Comparison of ENCODE assay signal across 23 cellular contexts in genomic region chr12:110860833-110861291, GRCh38. TPM values are rescaled to one million over a fixed set of nuclear protein-coding genes. Genes with fewer than 3 reads are reported as not detected.
DNase-seq lines count a peak whose midpoint lies in the region; ATAC-seq and TF ChIP-seq lines count a peak whose summit lies in the region.
"Had no signal": no experiment of that assay in that cellular context is flagged by ENCODE, and none has a peak within 500 bp of the region (broad histone marks: within the 10 kb centered on the region; RNA-seq: fewer than 3 reads in every experiment).

No MANE protein-coding gene starts in this region.

- H3K36me3 Mint-ChIP-seq in GM23338 (ENCODE audit: low read depth) (no peaks in the 10 kb centered on the region; the same call in 2 of the 3 replicates), T-helper 17 cell (ENCODE audit: low read depth) (peaks cover 2% of the 10 kb centered on the region)
- no peaks in the 10 kb centered on the region for H3K36me3 Mint-ChIP-seq in activated naive CD8-positive, alpha-beta T cell treated with anti-CD3 and anti-CD28 coated beads, Interleukin-2, amount 50 U/mL, for 24 hours (ENCODE audit: low read depth)

- DNase-seq in GM23338 (ENCODE audit: low spot score): peak; percentile 32
- peak; percentile 67 for DNase-seq in NCI-H82 (lab: John Stamatoyannopoulos, UW)
- DNase-seq in activated naive CD8-positive, alpha-beta T cell treated with anti-CD3 and anti-CD28 coated beads, Interleukin-2, amount 50 U/mL, for 24 hours: no peak
- peak; percentile 83 for DNase-seq in mesendoderm
- DNase-seq in NCI-H1048 (lab: John Stamatoyannopoulos, UW): no peak
- no peak for DNase-seq in T-helper 17 cell
- DNase-seq in coronary artery (ENCODE audit: low spot score): no peak
- no peak for DNase-seq in ureter (ENCODE audit: low spot score)
- DNase-seq: activated T-cell treated with anti-CD3 and anti-CD28 coated beads, Interleukin-2, amount 50 U/mL, for 48 hours; amygdala; DMS79; glutamatergic neuron; midbrain; NCI-H2081 treated with DMSO at 0.1 percent for 48 hours; NCI-H774; Right ventricle myocardium superior; stomach; T-helper 9 cell had no signal

- H4K5ac ChIP-seq in mesendoderm (ENCODE audit: low read length): no peak overlapping the region

- H2BK5ac ChIP-seq in mesendoderm (ENCODE audit: low read length): no peak overlapping the region

- H3K4me3 ChIP-seq in GM23338: no peak overlapping the region
- H3K4me3 ChIP-seq in mesendoderm (ENCODE audit: low read length): no peak overlapping the region
- H3K4me3 ChIP-seq in coronary artery: no peak overlapping the region
- H3K4me3 ChIP-seq: stomach, uterus had no signal

- no peak overlapping the region for H2AK5ac ChIP-seq in mesendoderm (ENCODE audit: low read length)

- H4K8ac ChIP-seq in mesendoderm (ENCODE audit: low read depth, low read length): no peak overlapping the region

- peaks cover 17% of the 10 kb centered on the region for H3K27me3 Mint-ChIP-seq in GM23338 (ENCODE audit: insufficient read depth, low read depth, poor library complexity)
- no peaks in the 10 kb centered on the region for H3K27me3 Mint-ChIP-seq in activated naive CD8-positive, alpha-beta T cell treated with anti-CD3 and anti-CD28 coated beads, Interleukin-2, amount 50 U/mL, for 24 hours
- H3K27me3 Mint-ChIP-seq in T-helper 17 cell: peaks cover 4% of the 10 kb centered on the region

- no peak overlapping the region for H3K56ac ChIP-seq in mesendoderm (ENCODE audit: low read length)

- H3K4me1 ChIP-seq in GM23338 (ENCODE audit: insufficient read depth): peaks cover 12% of the 10 kb centered on the region
- no peaks in the 10 kb centered on the region for H3K4me1 ChIP-seq in mesendoderm (ENCODE audit: control insufficient read depth, low read depth, low read length)
- H3K4me1 ChIP-seq: parathyroid adenoma, stomach, uterus had no signal

- ATAC-seq in GM23338: peak; percentile 75
- no peak for ATAC-seq in activated naive CD8-positive, alpha-beta T cell treated with anti-CD3 and anti-CD28 coated beads, Interleukin-2, amount 50 U/mL, for 24 hours
- ATAC-seq in T-helper 17 cell: no peak

- no peak overlapping the region for H3K9ac ChIP-seq in mesendoderm (ENCODE audit: low read length)
- H3K9ac ChIP-seq: parathyroid adenoma had no signal

- H3K4me2 ChIP-seq in GM23338 (no peak overlapping the region), mesendoderm (ENCODE audit: low read length) (no peak overlapping the region)

- WGBS in mesendoderm (ENCODE audit: extremely low coverage, insufficient coverage, low lambda C conversion rate): no CpG with 5 or more reads among the region's 8 CpGs

- H3K79me1 ChIP-seq in mesendoderm (ENCODE audit: low read length): no peaks in the 10 kb centered on the region

- H4K20me1 ChIP-seq in GM23338 (replicated peaks; ENCODE audit: insufficient read depth): no peaks in the 10 kb centered on the region

- H3K9me3 ChIP-seq in T-helper 17 cell (ENCODE audit: control insufficient read depth, low read length, poor library complexity, severe bottlenecking): no peaks in the 10 kb centered on the region
- H3K9me3 ChIP-seq: stomach, uterus had no signal

- H2BK15ac ChIP-seq in mesendoderm (replicated peaks; ENCODE audit: low read depth): no peak overlapping the region

- no peak overlapping the region for H3K4me3 Mint-ChIP-seq in GM23338
- no peak overlapping the region for H3K4me3 Mint-ChIP-seq in activated naive CD8-positive, alpha-beta T cell treated with anti-CD3 and anti-CD28 coated beads, Interleukin-2, amount 50 U/mL, for 24 hours
- H3K4me3 Mint-ChIP-seq in T-helper 17 cell: no peak overlapping the region

- H3K4me1 Mint-ChIP-seq in GM23338: peaks cover 29% of the 10 kb centered on the region
- peaks cover 3% of the 10 kb centered on the region for H3K4me1 Mint-ChIP-seq in activated naive CD8-positive, alpha-beta T cell treated with anti-CD3 and anti-CD28 coated beads, Interleukin-2, amount 50 U/mL, for 24 hours
- H3K4me1 Mint-ChIP-seq in T-helper 17 cell: peaks cover 4% of the 10 kb centered on the region

- H3K18ac ChIP-seq in mesendoderm (ENCODE audit: low read length): no peak overlapping the region

- peaks cover 4% of the 10 kb centered on the region for H3K9me3 Mint-ChIP-seq in GM23338
- no peaks in the 10 kb centered on the region for H3K9me3 Mint-ChIP-seq in activated naive CD8-positive, alpha-beta T cell treated with anti-CD3 and anti-CD28 coated beads, Interleukin-2, amount 50 U/mL, for 24 hours

- H3K9me2 ChIP-seq in GM23338 (ENCODE audit: insufficient read depth): no peaks in the 10 kb centered on the region

- TF ChIP-seq CTCF in GM23338 (conservative IDR thresholded peaks at IDR 0.05; ENCODE audit: low read depth in 2 of 2): no peak
- TF ChIP-seq CTCF in coronary artery (IDR thresholded peaks at IDR 0.05): no peak

- H3K79me2 ChIP-seq in GM23338 (replicated peaks; ENCODE audit: insufficient read depth) (no peaks in the 10 kb centered on the region), mesendoderm (ENCODE audit: control insufficient read depth, insufficient read depth, low read length) (no peaks in the 10 kb centered on the region)
- H3K79me2 ChIP-seq: parathyroid adenoma had no signal

- H3F3A ChIP-seq in GM23338 (replicated peaks; ENCODE audit: low read depth): no peaks in the 10 kb centered on the region

- H3K27ac Mint-ChIP-seq in GM23338 (no peak overlapping the region), T-helper 17 cell (no peak overlapping the region)
- H3K27ac Mint-ChIP-seq in activated naive CD8-positive, alpha-beta T cell treated with anti-CD3 and anti-CD28 coated beads, Interleukin-2, amount 50 U/mL, for 24 hours: peak overlapping the region; percentile 3

- H3K36me3 ChIP-seq in GM23338 (ENCODE audit: insufficient read depth) (no peaks in the 10 kb centered on the region; the same call in 1 of the 2 replicates), mesendoderm (ENCODE audit: control insufficient read depth, insufficient read depth, low read length) (no peaks in the 10 kb centered on the region)
- H3K36me3 ChIP-seq: stomach, uterus had no signal

- peak overlapping the region; percentile 29; the same call in 1 of the 2 replicates for H2AFZ ChIP-seq in GM23338
- H2AFZ ChIP-seq: parathyroid adenoma had no signal

- H3K27me3 ChIP-seq in GM23338 (ENCODE audit: insufficient read depth): no peaks in the 10 kb centered on the region
- H3K27me3 ChIP-seq in mesendoderm (ENCODE audit: insufficient read depth, low read length, poor library complexity): no peaks in the 10 kb centered on the region
- H3K27me3 ChIP-seq: stomach, uterus had no signal

- no peak overlapping the region for H3K23ac ChIP-seq in mesendoderm (ENCODE audit: low read length)

- no peak overlapping the region for H3K4ac ChIP-seq in mesendoderm (ENCODE audit: low read depth, low read length)

- H3K27ac ChIP-seq in GM23338 (ENCODE audit: low read depth) (no peak overlapping the region), mesendoderm (ENCODE audit: low read depth, low read length) (peak overlapping the region; percentile 22), coronary artery (no peak overlapping the region)
- H3K27ac ChIP-seq: HL-60, parathyroid adenoma, stomach, uterus had no signal

- no peak overlapping the region for H2BK120ac ChIP-seq in mesendoderm (ENCODE audit: low read depth, low read length)

TF ChIP-seq in GM23338, 12 proteins besides CTCF, POLR2A, EP300 and RAD21:
- no peak for TF ChIP-seq EZH2 (IDR thresholded peaks at IDR 0.05; ENCODE audit: low read depth, unreplicated experiment)
- TF ChIP-seq ZNF331 (CRISPR knock-in tag; IDR thresholded peaks at IDR 0.05; ENCODE audit: low read depth): no peak
- TF ChIP-seq REST (IDR thresholded peaks at IDR 0.05; ENCODE audit: unreplicated experiment): no peak

RNA-seq across cellular contexts. Expression of gene CCDC63, which starts 14.1 kb away (rescaled TPM):
- total RNA-seq in GM23338 (2014; rRNA removed; shearing (Covaris generic)): not detected in 2 replicates
- 1.8 and 1.9 TPM in 2 replicates for polyA plus RNA-seq in GM23338 (2016; fragmentation: Nextera tagmentation; extraction: Ambion mirVana)
- polyA plus RNA-seq in mesendoderm (2013, experiment 1 of 2): 0.45 TPM
- 0.29 TPM for polyA plus RNA-seq in mesendoderm (2013, experiment 2 of 2)
- total RNA-seq in T-helper 17 cell: not detected
- total RNA-seq in ureter: not detected
- total RNA-seq: Right ventricle myocardium superior, stomach, uterus had no signal
- polyA plus RNA-seq: esophagus, keratinocyte, stomach had no signal

RNA-seq across cellular contexts. Expression of gene MYL2, which starts 59.5 kb away (rescaled TPM):
- not detected in 2 replicates for total RNA-seq in GM23338 (2014; rRNA removed; shearing (Covaris generic))
- polyA plus RNA-seq in GM23338 (2016; fragmentation: Nextera tagmentation; extraction: Ambion mirVana): not detected in 2 replicates
- 0.06 TPM for polyA plus RNA-seq in mesendoderm (2013, experiment 1 of 2)
- polyA plus RNA-seq in mesendoderm (2013, experiment 2 of 2): not detected
- total RNA-seq in T-helper 17 cell: not detected
- 6.2 TPM for total RNA-seq in ureter

Comparison
In these comparisons a context has a peak if more than half of its experiments do, and no peak if none do; other contexts are left out.
1. DNase-seq: peak in GM23338 (single experiment), NCI-H82 (single experiment) and mesendoderm (single experiment); none in activated naive CD8-positive, alpha-beta T cell treated with anti-CD3 and anti-CD28 coated beads, Interleukin-2, amount 50 U/mL, for 24 hours (single experiment), NCI-H1048 (single experiment), T-helper 17 cell (0 of 3), coronary artery (single experiment) and ureter (single experiment).